Comparison of ENCODE assay signal across 23 cellular contexts in the genomic region with DNA sequence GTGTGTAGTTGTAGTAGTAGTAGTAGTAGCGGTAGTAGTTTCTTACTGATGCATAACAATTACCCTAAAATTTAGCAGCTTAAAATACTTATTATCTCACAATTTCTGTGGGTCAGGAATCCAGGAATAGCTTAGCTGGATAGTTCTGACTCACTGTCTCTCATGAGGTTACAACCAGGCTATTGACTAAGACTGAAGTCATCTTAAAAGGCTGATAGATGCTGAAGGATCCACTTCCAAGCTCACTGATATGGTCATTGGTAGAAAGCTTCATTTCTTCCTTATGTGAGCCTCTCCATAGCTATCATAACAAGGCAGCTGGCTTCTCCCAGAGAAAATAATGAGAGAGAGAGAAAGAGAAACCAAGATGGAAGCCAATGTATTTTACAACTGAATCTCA.
DNase-seq lines count a peak whose midpoint lies in the region; ATAC-seq and TF ChIP-seq lines count a peak whose summit lies in the region.
"Had no signal": no experiment of that assay in that cellular context is flagged by ENCODE, and none has a peak within 500 bp of the region (broad histone marks: within the 10 kb centered on the region; RNA-seq: fewer than 3 reads in every experiment).

No MANE protein-coding gene starts in this region.

- H3K4me3 ChIP-seq in PC-3 (ENCODE audit: low read length) (no peak overlapping the region), fibroblast of pulmonary artery (replicated peaks; ENCODE audit: low read depth, low read length) (no peak overlapping the region), osteoblast (ENCODE audit: insufficient read depth, low read length) (no peak overlapping the region)
- H3K4me3 ChIP-seq: esophagus muscularis mucosa, heart left ventricle, lung had no signal

- H3F3A ChIP-seq in PC-3 (ENCODE audit: low read length, unreplicated experiment): no peaks in the 10 kb centered on the region

- H3K36me3 ChIP-seq in PC-3 (ENCODE audit: low read depth, low read length) (no peaks in the 10 kb centered on the region), osteoblast (ENCODE audit: insufficient read depth, low read length) (no peaks in the 10 kb centered on the region)
- H3K36me3 ChIP-seq: BE2C, esophagus muscularis mucosa, heart left ventricle had no signal

- DNase-seq in GM03348 (ENCODE audit: low spot score) (peak; percentile 57), PC-3 (peak; percentile 58), fibroblast of pulmonary artery (ENCODE audit: low read depth) (peak; percentile 27), osteoblast (ENCODE audit: insufficient read length, low spot score, missing footprints) (peak; percentile 77), cerebellar nuclear complex (lab: John Stamatoyannopoulos, UW) (no peak), COLO668 (lab: John Stamatoyannopoulos, UW; ENCODE audit: unreplicated experiment) (no peak), medulla oblongata (ENCODE audit: extremely low spot score) (no peak), GOT3 (lab: John Stamatoyannopoulos, UW) (no peak)
- DNase-seq: activated CD4-positive, alpha-beta T cell treated with anti-CD3 and anti-CD28 coated beads for 1 hour; BE2C; Caco-2; central memory CD4-positive, alpha-beta T cell; heart left ventricle; KBM-7; naive thymus-derived CD8-positive, alpha-beta T cell; NCI-H1048; NCI-H2029; NCI-H446 treated with DMSO at 0.1 percent for 48 hours; SK-N-SH; stimulated activated naive CD8-positive, alpha-beta T cell treated with anti-CD3 and anti-CD28 coated beads, Interleukin-15, amount 100 ng/mL, for 72 hours had no signal

- peaks cover 4% of the 10 kb centered on the region; the same call in 1 of the 2 replicates for H3K9me3 ChIP-seq in PC-3 (ENCODE audit: low read length)
- H3K9me3 ChIP-seq in osteoblast (ENCODE audit: low read depth, low read length): no peaks in the 10 kb centered on the region
- H3K9me3 ChIP-seq: BE2C, esophagus muscularis mucosa had no signal

- H3K9me2 ChIP-seq in PC-3 (replicated peaks; ENCODE audit: low read length): no peaks in the 10 kb centered on the region
- H3K9me2 ChIP-seq: SK-N-SH had no signal

- H4K20me1 ChIP-seq in PC-3 (ENCODE audit: low read length) (no peaks in the 10 kb centered on the region), osteoblast (ENCODE audit: insufficient read depth, low read length) (no peaks in the 10 kb centered on the region)

- H2AFZ ChIP-seq in PC-3 (ENCODE audit: low read length) (no peak overlapping the region), osteoblast (ENCODE audit: low read length) (no peak overlapping the region)

- ATAC-seq in PC-3: peak; percentile 64
- ATAC-seq: HCT116; heart left ventricle; naive thymus-derived CD8-positive, alpha-beta T cell; stimulated activated naive CD8-positive, alpha-beta T cell treated with anti-CD3 and anti-CD28 coated beads, Interleukin-15, amount 100 ng/mL, for 72 hours had no signal

- H3K27me3 ChIP-seq in PC-3 (ENCODE audit: low read length) (no peaks in the 10 kb centered on the region), osteoblast (ENCODE audit: insufficient read depth, low read length) (no peaks in the 10 kb centered on the region)
- H3K27me3 ChIP-seq: BE2C, esophagus muscularis mucosa, heart left ventricle had no signal

- no peak overlapping the region for H3K4me2 ChIP-seq in PC-3 (ENCODE audit: low read length)
- no peak overlapping the region for H3K4me2 ChIP-seq in osteoblast (ENCODE audit: insufficient read depth, low read length)
- H3K4me2 ChIP-seq: SK-N-SH had no signal

- intact Hi-C loops in PC-3 (cut with micrococcal nuclease): loop anchor here (10.0 kb wide), 1 partner anchor 925 kb away; no protein-coding TSS in a partner anchor

- H3K79me2 ChIP-seq in PC-3 (ENCODE audit: low read length) (no peaks in the 10 kb centered on the region), osteoblast (ENCODE audit: insufficient read depth, low read length) (no peaks in the 10 kb centered on the region)

- H3K9ac ChIP-seq in PC-3 (ENCODE audit: low read length): no peak overlapping the region
- H3K9ac ChIP-seq: SK-N-SH had no signal

- no TSS peak for BruUV-seq in PC-3 (replicated peaks; lab: Mats Ljungman, UMichigan)

- POLR2A ChIA-PET in PC-3 (lab: Charles Lee; ENCODE audit: unreplicated experiment): no interaction called here

- H3K27ac ChIP-seq in PC-3 (ENCODE audit: low read length) (no peak overlapping the region), osteoblast (ENCODE audit: low read depth, low read length) (no peak overlapping the region)
- H3K27ac ChIP-seq: esophagus muscularis mucosa, heart left ventricle had no signal

- H3K4me1 ChIP-seq in PC-3 (ENCODE audit: insufficient read depth, low read length) (peaks cover 3% of the 10 kb centered on the region; the same call in 1 of the 2 replicates), osteoblast (ENCODE audit: insufficient read depth, low read length) (peaks cover 10% of the 10 kb centered on the region)
- H3K4me1 ChIP-seq: BE2C, esophagus muscularis mucosa had no signal

- CTCF ChIA-PET in PC-3 (lab: Charles Lee): no interaction called here

- TF ChIP-seq CTCF in PC-3 (conservative IDR thresholded peaks at IDR 0.05; ENCODE audit: low read depth, low read length): no peak
- no peak for TF ChIP-seq CTCF in fibroblast of pulmonary artery (IDR thresholded peaks at IDR 0.05; ENCODE audit: low read length, missing control alignments)
- TF ChIP-seq CTCF in osteoblast (IDR thresholded peaks at IDR 0.05; ENCODE audit: extremely low read depth, low read depth, low read length): no peak

Comparison
In these comparisons a context has a peak if more than half of its experiments do, and no peak if none do; other contexts are left out.
1. DNase-seq: peak in GM03348 (single experiment), PC-3 (single experiment), fibroblast of pulmonary artery (single experiment) and osteoblast (single experiment); none in cerebellar nuclear complex (0 of 2), COLO668 (single experiment), medulla oblongata (single experiment) and GOT3 (single experiment).